Comparison of ENCODE assay signal across 8 cellular contexts in the genomic region with DNA sequence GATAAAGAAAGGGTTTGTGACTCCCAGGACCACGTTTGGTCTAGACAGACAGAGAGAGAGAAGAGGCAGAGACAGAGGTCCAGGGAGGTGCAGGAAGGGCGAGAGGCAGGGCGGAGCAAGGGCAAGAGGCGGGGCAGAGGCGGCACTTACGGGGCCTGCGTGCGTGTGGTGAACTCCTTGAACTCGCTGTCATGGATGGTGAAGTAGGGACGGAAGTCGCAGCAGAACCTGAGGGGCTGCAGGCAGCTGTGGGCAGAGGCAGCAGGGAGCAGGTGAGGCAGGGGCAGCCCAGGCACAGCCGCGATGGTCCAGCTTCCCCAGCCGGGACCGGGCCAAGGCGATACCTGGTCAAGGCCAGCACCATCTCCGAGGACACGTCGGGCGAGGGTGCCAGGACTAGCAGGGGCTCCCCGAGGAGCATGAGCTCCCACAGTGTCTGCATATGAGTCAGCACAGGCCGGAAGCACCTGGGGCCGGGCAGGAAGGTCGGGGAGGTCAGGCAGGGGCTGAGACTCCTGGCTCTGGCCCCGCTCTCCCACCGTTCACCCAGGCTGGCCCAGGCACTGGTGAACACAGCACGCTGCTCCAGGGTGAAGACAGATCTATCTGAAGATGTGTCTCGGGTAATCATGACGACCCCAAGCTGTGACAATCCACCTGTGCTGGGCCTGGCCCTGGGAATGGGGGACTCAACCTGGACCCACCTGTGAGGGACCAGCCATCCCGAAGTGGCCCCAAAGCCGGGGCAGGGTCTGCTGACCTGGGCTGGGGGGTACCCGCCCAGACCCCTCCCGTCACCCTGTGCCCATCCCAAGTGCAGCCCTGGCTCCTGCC. TPM values are rescaled to one million over a fixed set of nuclear protein-coding genes. Genes with fewer than 3 reads are reported as not detected.
DNase-seq lines count a peak whose midpoint lies in the region; ATAC-seq, FAIRE-seq and TF ChIP-seq lines count a peak whose summit lies in the region.
"Had no signal": no experiment of that assay in that cellular context is flagged by ENCODE, and none has a peak within 500 bp of the region (broad histone marks: within the 10 kb centered on the region; RNA-seq: fewer than 3 reads in every experiment).

No MANE protein-coding gene starts in this region.

- TF ChIP-seq POLR2A in GM19193 (IDR thresholded peaks at IDR 0.05; ENCODE audit: extremely low read depth, insufficient read depth, insufficient read length) (peak; percentile 81), GM12878 (IDR thresholded peaks at IDR 0.05; ENCODE audit: low read depth, low read length) (peak; percentile 87)

- WGBS in GM12878 (ENCODE audit: insufficient coverage, insufficient replicate concordance, low lambda C conversion rate, missing lambda C conversion rate) = under 1% methylated on average over 33 of the region's 33 CpGs

- TF ChIP-seq RAD21 in GM12878 (IDR thresholded peaks at IDR 0.05; ENCODE audit: insufficient read depth, low read depth, low read length) = no peak

- FAIRE-seq in GM12878 (lab: Jason Lieb, UNC) = peak; percentile 98
- FAIRE-seq: colon had no signal

- RAD21 ChIA-PET in GM12878 (lab: Charles Lee; ENCODE audit: unreplicated experiment) = interaction anchor here (0.6 to 2.5 kb wide), 5 partner anchors 10 to 193 kb away, joined by 3 to 13 read pairs (median 3); a partner anchor contains a TSS

- H3K9me3 ChIP-seq in GM12878 (replicated peaks; ENCODE audit: control insufficient read depth, insufficient read depth, low read length) = no peaks in the 10 kb centered on the region

- in situ Hi-C loops in GM12878 (cut with MboI) = no loop called here

- peak overlapping the region; percentile 99 for H3K4me2 ChIP-seq in GM12878 (ENCODE audit: control insufficient read depth, insufficient read depth)

- no peak for TF ChIP-seq EP300 in GM12878 (IDR thresholded peaks at IDR 0.05; ENCODE audit: borderline replicate concordance in 1 of 2, control insufficient read depth in 1 of 2, low read depth in 2 of 2, low read length in 2 of 2)

- POLR2A ChIA-PET in GM12878 (lab: Charles Lee) = interaction anchor here (0.6 to 1.9 kb wide), 8 partner anchors 9 to 211 kb away, joined by 3 to 11 read pairs (median 4); a partner anchor contains a TSS

- no peaks in the 10 kb centered on the region for H3K27me3 ChIP-seq in GM12878 (replicated peaks in 1 of 2; ENCODE audit: control insufficient read depth in 2 of 2, insufficient read depth in 2 of 2, low read length in 1 of 2)

- BruUV-seq in GM12878 (replicated peaks; lab: Mats Ljungman, UMichigan) = TSS peak; percentile 66

- no peak for TF ChIP-seq CTCF in GM12878 (IDR thresholded peaks at IDR 0.05 in 2 of 3, conservative IDR thresholded peaks at IDR 0.05 in 1 of 3; ENCODE audit: control insufficient read depth in 2 of 3, extremely low read depth in 1 of 3, insufficient read depth in 1 of 3, low read depth in 3 of 3, low read length in 3 of 3)

- peak overlapping the region; percentile 94 for H2AFZ ChIP-seq in GM12878 (ENCODE audit: control insufficient read depth, low read depth, low read length)

- H3K4me1 ChIP-seq in GM12878 (ENCODE audit: control insufficient read depth, insufficient read depth, low read length) = peaks cover 13% of the 10 kb centered on the region

- intact Hi-C loops in GM12878 (cut with micrococcal nuclease; ENCODE audit: unreplicated experiment) = no loop called here
- intact Hi-C loops in sciatic nerve (cut with DNase I) = no loop called here

- CTCF ChIA-PET in GM12878 (lab: Yijun Ruan, JAX) = interaction anchor here (0.6 to 1.9 kb wide), 9 partner anchors 10 to 307 kb away, joined by 3 to 9 read pairs (median 3); no protein-coding TSS in a partner anchor

- SMC1A ChIA-PET in GM12878 (lab: Charles Lee; ENCODE audit: uncharacterized antibody, unreplicated experiment) = interaction anchor here (1.5 to 2.8 kb wide), 3 partner anchors 10 to 27 kb away, joined by 5 to 9 read pairs (median 6); no protein-coding TSS in a partner anchor

- peak overlapping the region; percentile 88 for H3K9ac ChIP-seq in GM12878 (ENCODE audit: control insufficient read depth, insufficient read depth, low read length)

- H3K79me2 ChIP-seq in GM12878 (ENCODE audit: control insufficient read depth, insufficient read depth, low read length) = peaks cover 13% of the 10 kb centered on the region

- no peaks in the 10 kb centered on the region for H3K36me3 ChIP-seq in GM12878 (ENCODE audit: control insufficient read depth in 2 of 2, insufficient read depth in 2 of 2, low read length in 1 of 2)

- peak overlapping the region; percentile 94 for H3K27ac ChIP-seq in GM12878 (ENCODE audit: control insufficient read depth, insufficient read depth)

- H4K20me1 ChIP-seq in GM12878 (ENCODE audit: control insufficient read depth, insufficient read depth) = no peaks in the 10 kb centered on the region

- peak in 4 of 5 experiments; percentile 46 to 90 (median 57) for DNase-seq in T-helper 2 cell
- DNase-seq in GM12878 (ENCODE audit: low read depth, low spot score) = peak; percentile 84
- DNase-seq in sciatic nerve (ENCODE audit: low spot score) = no peak
- DNase-seq in NCI-H2107 treated with DMSO at 0.1 percent for 48 hours (lab: John Stamatoyannopoulos, UW; ENCODE audit: unreplicated experiment) = no peak
- no peak for DNase-seq in pons (ENCODE audit: low spot score)

- ATAC-seq in HG03135 (IDR thresholded peaks at IDR 0.05; ENCODE audit: unreplicated experiment) (peak; percentile 69), GM12878 (peak; percentile 96), sciatic nerve (peak; percentile 59)

- peak overlapping the region; percentile 70 for H3K4me3 ChIP-seq in GM12878

RNA-seq across cellular contexts. Expression of a gene that starts 7.2 kb away (rescaled TPM):
- 180 and 204 TPM in 2 replicates for total RNA-seq in GM12878 (2013; cell fraction: nucleolus; rRNA removed)
- total RNA-seq in GM12878 (2014; rRNA removed) (32.6 and 42.0 TPM in 2 replicates), GM12878 (2014; rRNA removed; fragmentation: Illumina TruSeq; extraction: Trizol) (19.8 and 21.8 TPM in 2 replicates), GM12878 (2021) (133 and 134 TPM in 2 replicates), sciatic nerve (160 TPM)
- 25.4 TPM for polyA plus RNA-seq in GM12878 (2011; ENCODE audit: low read depth)
- polyA plus RNA-seq in GM12878 (2011; rRNA removed) (19.9 and 41.8 TPM in 2 replicates), GM12878 (2014; fragmentation: Illumina TruSeq; extraction: Trizol) (6.3 and 23.5 TPM in 2 replicates), GM12878 (2014; fragmentation: Nextera tagmentation; extraction: Ambion mirVana) (1 to 10 TPM in 1 of 2 experiments, under 1 TPM in 1; 0.68 to 4.5 TPM), GM12878 (2014; rRNA removed) (65.4 and 84.9 TPM in 2 replicates), GM12878 (2016; fragmentation: Nextera tagmentation; extraction: Ambion mirVana) (10 to 100 TPM; 69.3 to 80.0 TPM)
- polyA plus RNA-seq in GM12878 (2011; cell fraction: cytosol; rRNA removed) = 57.3 and 73.0 TPM in 2 replicates
- polyA plus RNA-seq in GM12878 (2011; cell fraction: nucleus; rRNA removed) = 319 and 335 TPM in 2 replicates
- 53.9 and 72.5 TPM in 2 replicates for polyA plus RNA-seq in GM12878 (2012)
- 52.2 and 84.0 TPM in 2 replicates for polyA minus RNA-seq in GM12878 (2011; rRNA and poly(A)+ RNA removed)
- 54.8 and 57.2 TPM in 2 replicates for polyA minus RNA-seq in GM12878 (2011; cell fraction: cytosol; rRNA and poly(A)+ RNA removed)
- polyA minus RNA-seq in GM12878 (2011; cell fraction: nucleus; rRNA and poly(A)+ RNA removed) = 57.8 and 74.9 TPM in 2 replicates

RNA-seq across cellular contexts. Expression of a gene that starts 12.1 kb away (rescaled TPM):
- 8.0 and 8.7 TPM in 2 replicates for total RNA-seq in GM12878 (2013; cell fraction: nucleolus; rRNA removed)
- total RNA-seq in GM12878 (2014; rRNA removed) = 8.3 and 9.1 TPM in 2 replicates
- total RNA-seq in GM12878 (2014; rRNA removed; fragmentation: Illumina TruSeq; extraction: Trizol) = 3.2 and 3.6 TPM in 2 replicates
- total RNA-seq in GM12878 (2021) = 11.2 TPM in 2 replicates
- 4.0 TPM for polyA plus RNA-seq in GM12878 (2011; ENCODE audit: low read depth)
- polyA plus RNA-seq in GM12878 (2011; rRNA removed) = 1.6 and 2.9 TPM in 2 replicates
- polyA plus RNA-seq in GM12878 (2011; cell fraction: cytosol; rRNA removed) = 5.7 and 6.5 TPM in 2 replicates
- polyA plus RNA-seq in GM12878 (2011; cell fraction: nucleus; rRNA removed) = 19.6 and 20.1 TPM in 2 replicates
- polyA plus RNA-seq in GM12878 (2012) = 15.7 and 17.4 TPM in 2 replicates
- polyA plus RNA-seq in GM12878 (2014; fragmentation: Illumina TruSeq; extraction: Trizol) = 0.73 and 3.1 TPM in 2 replicates
- polyA plus RNA-seq in GM12878 (2014; fragmentation: Nextera tagmentation; extraction: Ambion mirVana) = 1 to 10 TPM in 1 of 2 experiments, under 1 TPM in 1; 0.72 to 2.3 TPM
- 11.3 and 13.0 TPM in 2 replicates for polyA plus RNA-seq in GM12878 (2014; rRNA removed)
- 10 to 100 TPM in 1 of 2 experiments, 1 to 10 TPM in 1; 8.9 to 10.3 TPM for polyA plus RNA-seq in GM12878 (2016; fragmentation: Nextera tagmentation; extraction: Ambion mirVana)
- polyA minus RNA-seq in GM12878 (2011; rRNA and poly(A)+ RNA removed) = 1.8 and 5.0 TPM in 2 replicates
- polyA minus RNA-seq in GM12878 (2011; cell fraction: cytosol; rRNA and poly(A)+ RNA removed) = 2.1 TPM in 2 replicates
- 4.0 and 5.3 TPM in 2 replicates for polyA minus RNA-seq in GM12878 (2011; cell fraction: nucleus; rRNA and poly(A)+ RNA removed)
- 14.0 TPM for total RNA-seq in sciatic nerve

RNA-seq across cellular contexts. Expression of a gene that starts 28.5 kb away (rescaled TPM):
- total RNA-seq in GM12878 (2013; cell fraction: nucleolus; rRNA removed) = 44.6 and 52.6 TPM in 2 replicates
- total RNA-seq in GM12878 (2014; rRNA removed) = 47.0 and 52.6 TPM in 2 replicates
- 22.0 and 24.2 TPM in 2 replicates for total RNA-seq in GM12878 (2014; rRNA removed; fragmentation: Illumina TruSeq; extraction: Trizol)
- 49.4 and 49.7 TPM in 2 replicates for total RNA-seq in GM12878 (2021)
- 11.0 TPM for polyA plus RNA-seq in GM12878 (2011; ENCODE audit: low read depth)
- polyA plus RNA-seq in GM12878 (2011; rRNA removed) = 13.4 and 22.9 TPM in 2 replicates
- polyA plus RNA-seq in GM12878 (2011; cell fraction: cytosol; rRNA removed) = 23.8 and 35.3 TPM in 2 replicates
- 130 and 174 TPM in 2 replicates for polyA plus RNA-seq in GM12878 (2011; cell fraction: nucleus; rRNA removed)
- 23.1 and 25.0 TPM in 2 replicates for polyA plus RNA-seq in GM12878 (2012)
- polyA plus RNA-seq in GM12878 (2014; fragmentation: Illumina TruSeq; extraction: Trizol) = 5.1 and 17.6 TPM in 2 replicates
- 1 to 10 TPM in 1 of 2 experiments, under 1 TPM in 1; 0.29 to 1.6 TPM for polyA plus RNA-seq in GM12878 (2014; fragmentation: Nextera tagmentation; extraction: Ambion mirVana)
- polyA plus RNA-seq in GM12878 (2014; rRNA removed) = 47.8 and 55.8 TPM in 2 replicates
- 10 to 100 TPM; 26.5 to 26.8 TPM for polyA plus RNA-seq in GM12878 (2016; fragmentation: Nextera tagmentation; extraction: Ambion mirVana)
- polyA minus RNA-seq in GM12878 (2011; rRNA and poly(A)+ RNA removed) = 22.2 and 35.9 TPM in 2 replicates
- polyA minus RNA-seq in GM12878 (2011; cell fraction: cytosol; rRNA and poly(A)+ RNA removed) = 10.4 and 12.7 TPM in 2 replicates
- polyA minus RNA-seq in GM12878 (2011; cell fraction: nucleus; rRNA and poly(A)+ RNA removed) = 21.9 and 35.7 TPM in 2 replicates
- 42.1 TPM for total RNA-seq in sciatic nerve

RNA-seq across cellular contexts. Expression of a gene that starts 44.5 kb away (rescaled TPM):
- total RNA-seq in GM12878 (2013; cell fraction: nucleolus; rRNA removed) = 5.1 and 5.8 TPM in 2 replicates
- 9.4 and 10.0 TPM in 2 replicates for total RNA-seq in GM12878 (2014; rRNA removed)
- 3.8 and 4.0 TPM in 2 replicates for total RNA-seq in GM12878 (2014; rRNA removed; fragmentation: Illumina TruSeq; extraction: Trizol)
- total RNA-seq in GM12878 (2021) = 10.8 and 12.8 TPM in 2 replicates
- 2.6 TPM for polyA plus RNA-seq in GM12878 (2011; ENCODE audit: low read depth)
- 2.5 and 6.2 TPM in 2 replicates for polyA plus RNA-seq in GM12878 (2011; rRNA removed)
- 5.7 and 9.1 TPM in 2 replicates for polyA plus RNA-seq in GM12878 (2011; cell fraction: cytosol; rRNA removed)
- 33.9 and 40.9 TPM in 2 replicates for polyA plus RNA-seq in GM12878 (2011; cell fraction: nucleus; rRNA removed)
- polyA plus RNA-seq in GM12878 (2012) = 6.6 and 7.4 TPM in 2 replicates
- polyA plus RNA-seq in GM12878 (2014; fragmentation: Illumina TruSeq; extraction: Trizol) = 1.4 and 3.7 TPM in 2 replicates
- under 1 TPM; 0.05 to 0.16 TPM for polyA plus RNA-seq in GM12878 (2014; fragmentation: Nextera tagmentation; extraction: Ambion mirVana)
- 11.6 and 14.0 TPM in 2 replicates for polyA plus RNA-seq in GM12878 (2014; rRNA removed)
- under 1 TPM; 0.44 to 0.58 TPM for polyA plus RNA-seq in GM12878 (2016; fragmentation: Nextera tagmentation; extraction: Ambion mirVana)
- 3.4 and 6.0 TPM in 2 replicates for polyA minus RNA-seq in GM12878 (2011; rRNA and poly(A)+ RNA removed)
- 2.1 and 3.0 TPM in 2 replicates for polyA minus RNA-seq in GM12878 (2011; cell fraction: cytosol; rRNA and poly(A)+ RNA removed)
- polyA minus RNA-seq in GM12878 (2011; cell fraction: nucleus; rRNA and poly(A)+ RNA removed) = 2.9 and 3.2 TPM in 2 replicates
- 20.4 TPM for total RNA-seq in sciatic nerve

RNA-seq across cellular contexts. Expression of a gene that starts 53.2 kb away (rescaled TPM):
- total RNA-seq in GM12878 (2013; cell fraction: nucleolus; rRNA removed) = 54.9 and 65.7 TPM in 2 replicates
- 22.8 and 23.0 TPM in 2 replicates for total RNA-seq in GM12878 (2014; rRNA removed)
- total RNA-seq in GM12878 (2014; rRNA removed; fragmentation: Illumina TruSeq; extraction: Trizol) = 14.5 and 16.5 TPM in 2 replicates
- total RNA-seq in GM12878 (2021) = 34.0 and 38.9 TPM in 2 replicates
- 6.8 TPM for polyA plus RNA-seq in GM12878 (2011; ENCODE audit: low read depth)
- polyA plus RNA-seq in GM12878 (2011; rRNA removed) = 7.5 and 16.1 TPM in 2 replicates
- 22.6 and 27.5 TPM in 2 replicates for polyA plus RNA-seq in GM12878 (2011; cell fraction: cytosol; rRNA removed)
- 130 and 145 TPM in 2 replicates for polyA plus RNA-seq in GM12878 (2011; cell fraction: nucleus; rRNA removed)
- 15.0 and 21.3 TPM in 2 replicates for polyA plus RNA-seq in GM12878 (2012)
- polyA plus RNA-seq in GM12878 (2014; fragmentation: Illumina TruSeq; extraction: Trizol) = 3.6 and 16.1 TPM in 2 replicates
- 1 to 10 TPM; 1.1 to 3.8 TPM for polyA plus RNA-seq in GM12878 (2014; fragmentation: Nextera tagmentation; extraction: Ambion mirVana)
- polyA plus RNA-seq in GM12878 (2014; rRNA removed) = 32.0 and 33.2 TPM in 2 replicates
- polyA plus RNA-seq in GM12878 (2016; fragmentation: Nextera tagmentation; extraction: Ambion mirVana) = 10 to 100 TPM in 1 of 2 experiments, 1 to 10 TPM in 1; 9.5 to 17.1 TPM
- polyA minus RNA-seq in GM12878 (2011; rRNA and poly(A)+ RNA removed) = 12.6 and 18.3 TPM in 2 replicates
- 7.8 and 10.4 TPM in 2 replicates for polyA minus RNA-seq in GM12878 (2011; cell fraction: cytosol; rRNA and poly(A)+ RNA removed)
- 25.1 and 35.3 TPM in 2 replicates for polyA minus RNA-seq in GM12878 (2011; cell fraction: nucleus; rRNA and poly(A)+ RNA removed)
- total RNA-seq in sciatic nerve = 17.8 TPM

Comparison
In these comparisons a context has a peak if more than half of its experiments do, and no peak if none do; other contexts are left out.
1. DNase-seq: peak in T-helper 2 cell (4 of 5) and GM12878 (single experiment); none in sciatic nerve (single experiment), NCI-H2107 treated with DMSO at 0.1 percent for 48 hours (single experiment) and pons (single experiment).
2. Peak in every context shown above with its lines, with median percentiles within 50 percentile points of each other: ATAC-seq.